ENCODE assay signal across 1 cellular context in genomic region chr16:586047-586644, GRCh38.
TF ChIP-seq lines count a peak whose summit lies in the region.

No MANE protein-coding gene starts in this region.

TF ChIP-seq in A549, 52 proteins besides CTCF, POLR2A, EP300 and RAD21 (continued from another document):
- no peak for TF ChIP-seq KDM1A (IDR thresholded peaks at IDR 0.05; ENCODE audit: low read depth)
